13 cellular contexts compared by ENCODE assay signal in genomic region chr21:25369524-25370300, GRCh38.
DNase-seq lines count a peak whose midpoint lies in the region; ATAC-seq and TF ChIP-seq lines count a peak whose summit lies in the region.
"Had no signal": no experiment of that assay in that cellular context is flagged by ENCODE, and none has a peak within 500 bp of the region (broad histone marks: within the 10 kb centered on the region; RNA-seq: fewer than 3 reads in every experiment).

No MANE protein-coding gene starts in this region.

- H3K27ac Mint-ChIP-seq in HFFc6: peak overlapping the region; percentile 97
- no peak overlapping the region for H3K27ac Mint-ChIP-seq in activated T-cell treated with anti-CD3 and anti-CD28 coated beads, Interleukin-2, amount 50 U/mL, for 72 hours
- H3K27ac Mint-ChIP-seq in progenitor cell of endocrine pancreas: no peak overlapping the region

- no peaks in the 10 kb centered on the region for H3K36me3 ChIP-seq in BE2C
- H3K36me3 ChIP-seq: breast epithelium, heart left ventricle, right atrium auricular region, thyroid gland had no signal

- H3K4me1 Mint-ChIP-seq in HFFc6 (ENCODE audit: low read depth) (peaks cover 86% of the 10 kb centered on the region), progenitor cell of endocrine pancreas (ENCODE audit: low read depth) (peaks cover 2% of the 10 kb centered on the region)
- peaks cover 14% of the 10 kb centered on the region for H3K4me1 Mint-ChIP-seq in activated T-cell treated with anti-CD3 and anti-CD28 coated beads, Interleukin-2, amount 50 U/mL, for 72 hours (ENCODE audit: low read depth)

- no peaks in the 10 kb centered on the region for H3K27me3 ChIP-seq in BE2C
- H3K27me3 ChIP-seq: breast epithelium, right atrium auricular region, thyroid gland had no signal

- peaks cover 9% of the 10 kb centered on the region for H3K4me1 ChIP-seq in BE2C
- H3K4me1 ChIP-seq: breast epithelium, heart left ventricle, right atrium auricular region, thyroid gland had no signal

- H3K27me3 Mint-ChIP-seq in HFFc6 (ENCODE audit: insufficient read depth) (peaks cover 2% of the 10 kb centered on the region; the same call in 1 of the 2 replicates), progenitor cell of endocrine pancreas (no peaks in the 10 kb centered on the region)
- H3K27me3 Mint-ChIP-seq in activated T-cell treated with anti-CD3 and anti-CD28 coated beads, Interleukin-2, amount 50 U/mL, for 72 hours (ENCODE audit: low read depth): peaks cover 28% of the 10 kb centered on the region

- ATAC-seq in SK-N-SH treated with all-trans-retinoic acid at 6 μM for 48 hours: peak; percentile 60
- ATAC-seq in activated T-cell treated with anti-CD3 and anti-CD28 coated beads, Interleukin-2, amount 50 U/mL, for 72 hours (replicated peaks in 1 of 2): no peak
- ATAC-seq: heart left ventricle, HepG2 had no signal

- H3K4me3 ChIP-seq in fibroblast of pulmonary artery (replicated peaks; ENCODE audit: low read depth, low read length): no peak overlapping the region
- no peak overlapping the region for H3K4me3 ChIP-seq in BE2C (ENCODE audit: low read depth, low read length)
- H3K4me3 ChIP-seq: breast epithelium, heart left ventricle, right atrium auricular region, thyroid gland had no signal

- no peak for TF ChIP-seq CTCF in HFFc6 (IDR thresholded peaks at IDR 0.05)
- no peak for TF ChIP-seq CTCF in fibroblast of pulmonary artery (IDR thresholded peaks at IDR 0.05; ENCODE audit: low read length, missing control alignments)
- no peak for TF ChIP-seq CTCF in progenitor cell of endocrine pancreas (IDR thresholded peaks at IDR 0.05; ENCODE audit: unreplicated experiment)
- no peak for TF ChIP-seq CTCF in BE2C (IDR thresholded peaks at IDR 0.05; ENCODE audit: low read depth, low read length)

- H3K9me3 ChIP-seq in BE2C: no peaks in the 10 kb centered on the region
- H3K9me3 ChIP-seq: breast epithelium, heart left ventricle, right atrium auricular region, thyroid gland had no signal

- DNase-seq in HFFc6 (peak; percentile 68), fibroblast of pulmonary artery (ENCODE audit: low read depth) (peak; percentile 50), progenitor cell of endocrine pancreas (ENCODE audit: low spot score, unreplicated experiment) (no peak), BE2C (no peak)
- DNase-seq in activated T-cell treated with anti-CD3 and anti-CD28 coated beads, Interleukin-2, amount 50 U/mL, for 72 hours: no peak
- DNase-seq in activated CD8-positive, alpha-beta memory T cell treated with anti-CD3 and anti-CD28 coated beads, Interleukin-2, amount 50 U/mL, for 48 hours: no peak
- DNase-seq: heart left ventricle, NCI-H2171 treated with DMSO at 0.1 percent for 48 hours, thyroid gland had no signal

- no peaks in the 10 kb centered on the region for H3K9me3 Mint-ChIP-seq in HFFc6
- no peaks in the 10 kb centered on the region for H3K9me3 Mint-ChIP-seq in activated T-cell treated with anti-CD3 and anti-CD28 coated beads, Interleukin-2, amount 50 U/mL, for 72 hours
- H3K9me3 Mint-ChIP-seq in progenitor cell of endocrine pancreas (ENCODE audit: low read depth): no peaks in the 10 kb centered on the region

- H3K36me3 Mint-ChIP-seq in HFFc6 (ENCODE audit: low read depth) (no peaks in the 10 kb centered on the region), progenitor cell of endocrine pancreas (ENCODE audit: insufficient read depth) (no peaks in the 10 kb centered on the region)
- H3K36me3 Mint-ChIP-seq in activated T-cell treated with anti-CD3 and anti-CD28 coated beads, Interleukin-2, amount 50 U/mL, for 72 hours (ENCODE audit: insufficient read depth in 2 of 2): no peaks in the 10 kb centered on the region

- H3K4me3 Mint-ChIP-seq in HFFc6 (peak overlapping the region; percentile 69), progenitor cell of endocrine pancreas (ENCODE audit: low read depth) (no peak overlapping the region)
- H3K4me3 Mint-ChIP-seq in activated T-cell treated with anti-CD3 and anti-CD28 coated beads, Interleukin-2, amount 50 U/mL, for 72 hours: no peak overlapping the region

TF ChIP-seq in SK-N-SH treated with all-trans-retinoic acid at 6 μM for 48 hours, 23 proteins besides CTCF, POLR2A, EP300 and RAD21:
- TF ChIP-seq TOX (CRISPR knock-in tag; IDR thresholded peaks at IDR 0.05; ENCODE audit: borderline replicate concordance) (no peak), TSHZ2 (CRISPR knock-in tag; IDR thresholded peaks at IDR 0.05) (no peak), RARB (CRISPR knock-in tag; IDR thresholded peaks at IDR 0.05) (no peak), CREB5 (CRISPR knock-in tag; IDR thresholded peaks at IDR 0.05; ENCODE audit: low read depth) (peak; percentile 96), ARNTL (CRISPR knock-in tag; IDR thresholded peaks at IDR 0.05; ENCODE audit: borderline replicate concordance, low read depth) (no peak), ZNF8 (CRISPR knock-in tag; IDR thresholded peaks at IDR 0.05) (no peak), ISL1 (CRISPR knock-in tag; IDR thresholded peaks at IDR 0.05) (peak; percentile 96), GLIS3 (CRISPR knock-in tag; IDR thresholded peaks at IDR 0.05) (no peak)

Comparison
In these comparisons a context has a peak if more than half of its experiments do, and no peak if none do; other contexts are left out.
1. DNase-seq: peak in HFFc6 (single experiment) and fibroblast of pulmonary artery (single experiment); none in activated T-cell treated with anti-CD3 and anti-CD28 coated beads, Interleukin-2, amount 50 U/mL, for 72 hours (0 of 2), activated CD8-positive, alpha-beta memory T cell treated with anti-CD3 and anti-CD28 coated beads, Interleukin-2, amount 50 U/mL, for 48 hours (single experiment), progenitor cell of endocrine pancreas (single experiment) and BE2C (single experiment).